In genomic region chr7:69723663-69724062, GRCh38 we compare ENCODE assay signal across 27 cellular contexts.
DNase-seq lines count a peak whose midpoint lies in the region; ATAC-seq, FAIRE-seq and TF ChIP-seq lines count a peak whose summit lies in the region.
"Had no signal": no experiment of that assay in that cellular context is flagged by ENCODE, and none has a peak within 500 bp of the region (broad histone marks: within the 10 kb centered on the region; RNA-seq: fewer than 3 reads in every experiment).

No MANE protein-coding gene starts in this region.

- H3K27ac ChIP-seq in A549 (no peak overlapping the region), foreskin keratinocyte (no peak overlapping the region)
- H3K27ac ChIP-seq: 22Rv1; BLaER1 treated with 17β-estradiol and CSF1 and Interleukin-3, amounts not matched to agents 10 nM and 100 nM; KMS-11 had no signal

- peaks cover 13% of the 10 kb centered on the region for H3K4me1 Mint-ChIP-seq in WTC11
- H3K4me1 Mint-ChIP-seq in nephron progenitor cell, result peaks cover 31% of the 10 kb centered on the region

- H3K9me3 ChIP-seq in A549 (no peaks in the 10 kb centered on the region), mucosa of descending colon (no peaks in the 10 kb centered on the region)
- H3K9me3 ChIP-seq: SK-N-SH had no signal

- H3K27me3 Mint-ChIP-seq in WTC11 (ENCODE audit: low read depth) (no peaks in the 10 kb centered on the region; the same call in 1 of the 2 replicates), nephron progenitor cell (ENCODE audit: low read depth, poor library complexity) (no peaks in the 10 kb centered on the region)

- TF ChIP-seq POLR2A in A549 (IDR thresholded peaks at IDR 0.05; ENCODE audit: low read length), result no peak

- H3K36me3 ChIP-seq in mucosa of descending colon (ENCODE audit: low read depth), result no peaks in the 10 kb centered on the region

- POLR2A ChIA-PET in A549 (lab: Yijun Ruan, JAX) (no interaction called here), WTC11 (lab: Charles Lee) (interaction anchor here (0.5 kb wide), 1 partner anchor 177 kb away, joined by 3 read pairs; no protein-coding TSS in a partner anchor)

- H3K4me1 ChIP-seq in A549 (peaks cover 19% of the 10 kb centered on the region), foreskin keratinocyte (peaks cover 10% of the 10 kb centered on the region), mucosa of descending colon (ENCODE audit: low read depth) (no peaks in the 10 kb centered on the region)

- TF ChIP-seq RAD21 in A549 (conservative IDR thresholded peaks at IDR 0.05 in 1 of 2, IDR thresholded peaks at IDR 0.05 in 1 of 2), result 0 out of 5 replicates have a peak, but pooled peaks of 1 of the 2 experiments have one; percentile 5

- CTCF ChIA-PET in A549 (lab: Yijun Ruan, JAX) (interaction anchor here (1.4 kb wide), 1 partner anchor 34 kb away, joined by 4 read pairs; no protein-coding TSS in a partner anchor), WTC11 (lab: Charles Lee) (interaction anchor here (0.6 to 1.2 kb wide), 3 partner anchors 13 to 454 kb away, joined by 3 to 4 read pairs (median 3); no protein-coding TSS in a partner anchor)

- peaks cover 12% of the 10 kb centered on the region for H3K9me3 Mint-ChIP-seq in WTC11
- peaks cover 17% of the 10 kb centered on the region for H3K9me3 Mint-ChIP-seq in nephron progenitor cell
- H3K9me3 Mint-ChIP-seq: CD8-positive, alpha-beta T cell had no signal

- no peak for TF ChIP-seq EP300 in A549 (IDR thresholded peaks at IDR 0.05)

- intact Hi-C loops in head of caudate nucleus (cut with DNase I), result no loop called here
- intact Hi-C loops in mucosa of descending colon (cut with DNase I, micrococcal nuclease), result no loop called here

- no peak overlapping the region for H3K4me3 Mint-ChIP-seq in WTC11
- H3K4me3 Mint-ChIP-seq in nephron progenitor cell, result no peak overlapping the region
- H3K4me3 Mint-ChIP-seq: CD8-positive, alpha-beta T cell had no signal

- TF ChIP-seq CTCF in A549 (IDR thresholded peaks at IDR 0.05), result no peak
- no peak for TF ChIP-seq CTCF in WTC11 (IDR thresholded peaks at IDR 0.05)
- peak; percentile 24 for TF ChIP-seq CTCF in foreskin keratinocyte (conservative IDR thresholded peaks at IDR 0.05)
- TF ChIP-seq CTCF in nephron progenitor cell (IDR thresholded peaks at IDR 0.05), result no peak
- TF ChIP-seq CTCF in GM13976 (IDR thresholded peaks at IDR 0.05; ENCODE audit: borderline replicate concordance, control extremely low read depth, extremely low read depth, insufficient read depth, missing control alignments), result no peak
- no peak for TF ChIP-seq CTCF in mucosa of descending colon (IDR thresholded peaks at IDR 0.05)

- H3K4me3 ChIP-seq in A549, result no peak overlapping the region
- H3K4me3 ChIP-seq in mucosa of descending colon, result no peak overlapping the region
- H3K4me3 ChIP-seq: BLaER1 treated with 17β-estradiol and CSF1 and Interleukin-3, amounts not matched to agents 10 nM and 100 nM had no signal

- WGBS in A549 (ENCODE audit: missing lambda C conversion rate), result 12% methylated on average over 1 of the region's 1 CpG

- in situ Hi-C loops in GM13976 (cut with MboI; ENCODE audit: low sequenced_read_pairs, unreplicated experiment), result no loop called here

- ATAC-seq in A549 (peak in 1 of 2 experiments; percentile 55; a peak in 1 of 6 replicates), WTC11 (peak; percentile 67), foreskin keratinocyte (peak; percentile 35), mucosa of descending colon (no peak)
- ATAC-seq: CD8-positive, alpha-beta T cell; HCT116; Panc1 had no signal

- H3K36me3 Mint-ChIP-seq in WTC11 (no peaks in the 10 kb centered on the region), nephron progenitor cell (ENCODE audit: low read depth) (peaks cover 16% of the 10 kb centered on the region)
- H3K36me3 Mint-ChIP-seq: CD8-positive, alpha-beta T cell had no signal

- no peak overlapping the region for H3K27ac Mint-ChIP-seq in WTC11
- peak overlapping the region; percentile 36 for H3K27ac Mint-ChIP-seq in nephron progenitor cell
- H3K27ac Mint-ChIP-seq: CD8-positive, alpha-beta T cell had no signal

- H3K4me2 ChIP-seq in A549, result peak overlapping the region; percentile 15; the same call in 1 of the 3 replicates
- H3K4me2 ChIP-seq: KMS-11, SK-N-SH had no signal

- no peaks in the 10 kb centered on the region for H3K27me3 ChIP-seq in foreskin keratinocyte
- H3K27me3 ChIP-seq: BLaER1 treated with 17β-estradiol and CSF1 and Interleukin-3, amounts not matched to agents 10 nM and 100 nM had no signal

- DNase-seq in A549 (ENCODE audit: low read depth in 1 of 2, low spot score in 1 of 2) (no peak), WTC11 (ENCODE audit: low spot score) (no peak), foreskin keratinocyte (peak in 1 of 2 donors; percentile 25), nephron progenitor cell (no peak), GM13976 (ENCODE audit: low spot score) (no peak), head of caudate nucleus (no peak), NCI-H146 (lab: John Stamatoyannopoulos, UW) (no peak), mucosa of descending colon (no peak)
- DNase-seq: Calu3; CD8-positive, alpha-beta T cell; DMS153; IMR-90; NCI-H1105; NCI-H2081; NCI-H2171; NCI-H345; NCI-H524; NCI-H82; SIG-M5; SK-N-SH had no signal

- FAIRE-seq in A549 (lab: Jason Lieb, UNC), result no peak
- FAIRE-seq: G401.6, GM19239 had no signal

TF ChIP-seq in A549, 52 proteins besides CTCF, POLR2A, EP300 and RAD21:
- no peak for TF ChIP-seq MAZ (IDR thresholded peaks at IDR 0.05; ENCODE audit: borderline replicate concordance, low read depth, low read length)
- no peak for TF ChIP-seq ZNF302 (CRISPR knock-in tag; IDR thresholded peaks at IDR 0.05)
- no peak for TF ChIP-seq HDAC2 (IDR thresholded peaks at IDR 0.05)
- TF ChIP-seq RCOR1 (IDR thresholded peaks at IDR 0.05; ENCODE audit: low read depth, low read length), result no peak

TF ChIP-seq in WTC11, 78 proteins besides CTCF, POLR2A, EP300 and RAD21 (continues in another document):
- no peak for TF ChIP-seq E2F5 (CRISPR knock-in tag; IDR thresholded peaks at IDR 0.05)
- no peak for TF ChIP-seq AFF4 (CRISPR knock-in tag; IDR thresholded peaks at IDR 0.05; ENCODE audit: borderline replicate concordance)
- no peak for TF ChIP-seq GRHL2 (CRISPR knock-in tag; IDR thresholded peaks at IDR 0.05; ENCODE audit: insufficient replicate concordance, severe bottlenecking)
- TF ChIP-seq HMGXB4 (CRISPR knock-in tag; IDR thresholded peaks at IDR 0.05), result no peak
- no peak for TF ChIP-seq ATF2 (CRISPR knock-in tag; IDR thresholded peaks at IDR 0.05; ENCODE audit: borderline replicate concordance, low read depth)
- TF ChIP-seq NR3C1 (CRISPR knock-in tag; conservative IDR thresholded peaks at IDR 0.05; ENCODE audit: low read depth), result no peak
